Comparison of ENCODE assay signal across 19 cellular contexts in the genomic region with DNA sequence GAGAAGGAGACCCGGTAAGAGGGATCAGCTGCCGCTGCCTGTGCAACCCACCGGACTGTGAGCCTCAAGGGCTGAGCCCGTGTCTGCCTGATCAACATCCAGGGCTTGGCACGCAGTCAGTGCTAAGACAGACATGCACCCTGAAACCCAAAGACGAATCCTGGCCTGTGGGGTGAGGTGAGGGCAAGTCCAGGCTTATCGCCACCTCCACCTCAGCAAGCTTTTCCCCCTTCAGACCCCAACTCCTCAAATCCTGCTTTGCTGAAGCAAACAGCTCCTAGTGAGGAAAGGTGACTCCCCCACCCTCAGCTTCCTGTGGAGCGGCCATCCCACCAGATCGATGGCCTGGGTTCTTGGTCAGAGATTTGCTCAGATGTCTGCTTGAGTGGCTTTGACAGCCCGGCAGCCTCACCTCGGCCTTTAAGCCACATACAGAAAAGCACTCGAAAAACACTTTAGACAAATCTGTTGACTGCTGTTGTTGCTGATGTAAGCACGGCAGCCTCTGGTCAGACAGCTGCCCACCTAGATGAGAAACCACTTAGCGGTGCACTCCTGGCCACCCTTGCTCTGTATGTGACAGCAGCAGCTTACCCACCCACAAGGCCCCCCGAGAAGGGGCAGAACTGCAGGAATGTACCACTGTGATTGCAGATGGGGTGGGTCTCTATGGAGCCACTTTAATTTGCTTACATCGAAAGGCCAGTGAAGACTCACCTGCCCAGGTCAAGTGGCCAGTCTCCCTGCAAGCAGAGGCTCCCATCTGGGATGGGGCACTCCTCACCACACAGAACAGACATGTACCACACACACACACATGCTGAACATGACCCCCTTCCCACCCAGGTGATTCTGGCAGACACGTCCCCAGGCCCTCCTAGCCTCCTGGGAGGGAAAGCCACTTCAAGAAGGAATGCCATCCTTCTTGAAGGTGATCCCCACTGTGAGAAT. TPM values are rescaled to one million over a fixed set of nuclear protein-coding genes. Genes with fewer than 3 reads are reported as not detected.
DNase-seq lines count a peak whose midpoint lies in the region; ATAC-seq and TF ChIP-seq lines count a peak whose summit lies in the region.
"Had no signal": no experiment of that assay in that cellular context is flagged by ENCODE, and none has a peak within 500 bp of the region (broad histone marks: within the 10 kb centered on the region; RNA-seq: fewer than 3 reads in every experiment).

No MANE protein-coding gene starts in this region.

- peak in 1 of 8 donors; percentile 6 for ATAC-seq in heart right ventricle
- ATAC-seq in Right ventricle myocardium superior (ENCODE audit: poor library complexity) = no peak
- no peak for ATAC-seq in HG02763 (IDR thresholded peaks at IDR 0.05; ENCODE audit: unreplicated experiment)
- ATAC-seq: sciatic nerve had no signal

- H3F3A ChIP-seq in smooth muscle cell (ENCODE audit: low read depth) = peaks cover 14% of the 10 kb centered on the region

- 47 to 68% methylated on average over 17 of the region's 17 CpGs for WGBS in heart right ventricle, 2 donors
- WGBS in smooth muscle cell (ENCODE audit: low lambda C conversion rate) = 91% methylated on average over 17 of the region's 17 CpGs

- H2AFZ ChIP-seq in smooth muscle cell (ENCODE audit: low read depth) = no peak overlapping the region
- H2AFZ ChIP-seq: hepatocyte had no signal

- H3K36me3 ChIP-seq in heart right ventricle (peaks cover 0 to 100% (median 85%) of the 10 kb centered on the region in 9 donors), WERI-Rb-1 (peaks cover 96% of the 10 kb centered on the region), iPS-15b (ENCODE audit: control insufficient read depth, insufficient read depth, low read length) (peaks cover 67% of the 10 kb centered on the region), smooth muscle cell (ENCODE audit: low read depth) (peaks cover 18% of the 10 kb centered on the region)

- H3K27ac ChIP-seq in heart right ventricle = peak overlapping the region; percentile 5 to 79 (median 52)
- H3K27ac ChIP-seq in WERI-Rb-1 = peak overlapping the region; percentile 42
- H3K27ac ChIP-seq in smooth muscle cell (ENCODE audit: low read depth) = no peak overlapping the region
- H3K27ac ChIP-seq: hepatocyte, SJSA1 had no signal

- H4K20me1 ChIP-seq in smooth muscle cell (ENCODE audit: low read depth) = peaks cover 42% of the 10 kb centered on the region

- no peak overlapping the region for H3K4me3 ChIP-seq in heart right ventricle
- no peak overlapping the region for H3K4me3 ChIP-seq in WERI-Rb-1 (ENCODE audit: low read depth, low read length)
- H3K4me3 ChIP-seq in iPS-15b (ENCODE audit: low read depth, low read length) = no peak overlapping the region
- H3K4me3 ChIP-seq in smooth muscle cell = no peak overlapping the region
- H3K4me3 ChIP-seq: hepatocyte, SJSA1 had no signal

- TF ChIP-seq CTCF in heart right ventricle (IDR thresholded peaks at IDR 0.05) = no peak
- no peak for TF ChIP-seq CTCF in WERI-Rb-1 (IDR thresholded peaks at IDR 0.05; ENCODE audit: low read depth, low read length)
- TF ChIP-seq CTCF in smooth muscle cell (IDR thresholded peaks at IDR 0.05; ENCODE audit: borderline replicate concordance, insufficient read depth, poor library complexity, severe bottlenecking) = no peak

- intact Hi-C loops in heart right ventricle (cut with DNase I) (loop anchor here in 1 of 10 donors (5.0 kb wide), 1 partner anchor 129 kb away; no protein-coding TSS in a partner anchor), Right ventricle myocardium superior (cut with DNase I) (loop anchor here (10.0 kb wide), 2 partner anchors 56 to 86 kb away; a partner anchor contains a TSS)

- no peaks in the 10 kb centered on the region for H3K27me3 ChIP-seq in heart right ventricle
- H3K27me3 ChIP-seq in WERI-Rb-1 (ENCODE audit: insufficient read depth, low read depth, severe bottlenecking) = no peaks in the 10 kb centered on the region
- no peaks in the 10 kb centered on the region for H3K27me3 ChIP-seq in iPS-15b (ENCODE audit: control insufficient read depth, insufficient read depth, low read length)
- H3K27me3 ChIP-seq in smooth muscle cell (ENCODE audit: low read depth) = no peaks in the 10 kb centered on the region
- H3K27me3 ChIP-seq: hepatocyte, SJSA1 had no signal

- DNase-seq in heart right ventricle (no peak), Right ventricle myocardium superior (no peak), WERI-Rb-1 (no peak), smooth muscle cell (lab: John Stamatoyannopoulos, UW; ENCODE audit: unreplicated experiment) (no peak), AG20443 (ENCODE audit: low spot score) (no peak)
- DNase-seq: activated CD4-positive, alpha-beta T cell treated with anti-CD3 and anti-CD28 coated beads, Interleukin-2, amount 50 U/mL, for 1 hour; amniotic stem cell; NCI-H187 treated with DMSO at 0.1 percent for 48 hours; NCI-H69; nucleus accumbens; stimulated activated CD4-positive, alpha-beta T cell treated with anti-CD3 and anti-CD28 coated beads, Interleukin-1b, Interleukin-23, amount 100 ng/mL, for 48 hours; T1000 had no signal

- H3K79me2 ChIP-seq in smooth muscle cell (ENCODE audit: low read depth) = no peaks in the 10 kb centered on the region
- H3K79me2 ChIP-seq: hepatocyte had no signal

- peaks cover 8 to 92% (median 70%) of the 10 kb centered on the region in 9 donors for H3K4me1 ChIP-seq in heart right ventricle
- no peaks in the 10 kb centered on the region for H3K4me1 ChIP-seq in iPS-15b (ENCODE audit: control insufficient read depth, insufficient read depth, low read length)
- H3K4me1 ChIP-seq in smooth muscle cell (ENCODE audit: low read depth) = no peaks in the 10 kb centered on the region
- H3K4me1 ChIP-seq: SJSA1 had no signal

- peak overlapping the region; percentile 54 for H3K9ac ChIP-seq in iPS-15b (ENCODE audit: low read depth, low read length)
- no peak overlapping the region for H3K9ac ChIP-seq in smooth muscle cell (ENCODE audit: low read depth)

- no peak overlapping the region for H3K4me2 ChIP-seq in smooth muscle cell
- H3K4me2 ChIP-seq: hepatocyte had no signal

- H3K9me3 ChIP-seq in heart right ventricle = no peaks in the 10 kb centered on the region
- H3K9me3 ChIP-seq in WERI-Rb-1 (ENCODE audit: severe bottlenecking) = no peaks in the 10 kb centered on the region
- no peaks in the 10 kb centered on the region for H3K9me3 ChIP-seq in iPS-15b (ENCODE audit: control insufficient read depth, insufficient read depth, low read length)
- H3K9me3 ChIP-seq in smooth muscle cell (replicated peaks; ENCODE audit: low read depth) = no peaks in the 10 kb centered on the region
- H3K9me3 ChIP-seq: SJSA1 had no signal

RNA-seq across cellular contexts. Expression of a gene that starts 14.8 kb away (rescaled TPM):
- total RNA-seq in heart right ventricle = 100 to 1,000 TPM; 127 to 296 (median 156) TPM
- 100 to 1,000 TPM in 1 of 2 donors, 10 to 100 TPM in 1; 82.6 to 341 TPM for polyA plus RNA-seq in heart right ventricle
- total RNA-seq in Right ventricle myocardium superior = 205 TPM
- total RNA-seq in smooth muscle cell = 200 and 225 TPM in 2 replicates
- polyA plus RNA-seq in smooth muscle cell = 441 and 517 TPM in 2 replicates

RNA-seq across cellular contexts. Expression of a gene that starts 16.6 kb away (rescaled TPM):
- total RNA-seq in heart right ventricle = 10 to 100 TPM in 9 of 10 donors, 1 to 10 TPM in 1; 4.4 to 38.9 (median 18.7) TPM
- 10 to 100 TPM in 1 of 2 donors, 1 to 10 TPM in 1; 6.3 to 38.6 TPM for polyA plus RNA-seq in heart right ventricle
- total RNA-seq in Right ventricle myocardium superior = 27.8 TPM
- 1.2 and 4.1 TPM in 2 replicates for total RNA-seq in smooth muscle cell
- polyA plus RNA-seq in smooth muscle cell = 7.2 and 9.6 TPM in 2 replicates
- total RNA-seq: G401, hepatocyte, kidney epithelial cell, SJSA1 had no signal
- polyA plus RNA-seq: hepatocyte had no signal

RNA-seq across cellular contexts. Expression of a gene that starts 34.3 kb away (rescaled TPM):
- total RNA-seq in heart right ventricle (10 to 100 TPM in 1 of 10 donors, 1 to 10 TPM in 9; 1.0 to 22.1 (median 2.0) TPM), Right ventricle myocardium superior (5.7 TPM), smooth muscle cell (not detected in 2 replicates)
- polyA plus RNA-seq in heart right ventricle (1 to 10 TPM; 2.8 to 6.7 TPM), smooth muscle cell (not detected in 2 replicates)
- total RNA-seq: SJSA1 had no signal
